In the genomic region with DNA sequence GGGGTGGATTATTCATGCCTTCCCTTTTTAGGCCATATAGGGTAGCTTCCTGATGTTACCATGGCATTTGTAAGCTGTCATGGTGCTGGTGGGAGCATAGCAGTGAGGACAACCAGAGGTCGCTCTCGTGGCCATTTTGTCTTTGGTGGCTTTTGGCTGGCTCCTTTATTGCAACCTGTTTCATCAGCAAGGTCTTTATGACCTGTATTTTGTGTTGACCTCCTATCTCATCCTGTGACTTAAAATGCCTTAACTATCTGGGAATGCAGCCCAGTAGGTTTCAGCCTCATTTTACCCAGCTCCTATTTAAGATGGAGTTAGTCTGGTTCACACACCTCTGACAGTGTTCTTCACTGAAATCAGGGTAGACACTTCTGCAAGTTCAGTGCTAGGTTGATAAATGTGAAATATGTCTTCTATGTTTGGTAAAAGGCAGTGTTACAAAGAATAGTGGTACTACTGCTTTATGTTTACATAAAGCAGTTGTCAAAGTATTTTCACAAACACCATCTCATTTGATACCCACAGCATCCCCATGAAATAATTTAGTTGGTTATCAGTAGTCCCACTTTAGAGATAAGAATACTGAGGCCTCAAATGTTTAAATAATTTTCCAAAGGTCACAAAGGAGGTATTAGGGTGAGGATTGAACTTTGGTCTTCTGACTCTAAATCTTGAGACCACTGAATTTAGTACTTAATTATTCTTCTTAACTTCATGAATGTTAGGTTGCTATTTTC, we compare ENCODE assay signal across 1 cellular context.
TF ChIP-seq lines count a peak whose summit lies in the region.

No MANE protein-coding gene starts in this region.

TF ChIP-seq in K562, 482 proteins besides CTCF, POLR2A, EP300 and RAD21 (continued from another document and continues in another):
- TF ChIP-seq, protein P1, sequence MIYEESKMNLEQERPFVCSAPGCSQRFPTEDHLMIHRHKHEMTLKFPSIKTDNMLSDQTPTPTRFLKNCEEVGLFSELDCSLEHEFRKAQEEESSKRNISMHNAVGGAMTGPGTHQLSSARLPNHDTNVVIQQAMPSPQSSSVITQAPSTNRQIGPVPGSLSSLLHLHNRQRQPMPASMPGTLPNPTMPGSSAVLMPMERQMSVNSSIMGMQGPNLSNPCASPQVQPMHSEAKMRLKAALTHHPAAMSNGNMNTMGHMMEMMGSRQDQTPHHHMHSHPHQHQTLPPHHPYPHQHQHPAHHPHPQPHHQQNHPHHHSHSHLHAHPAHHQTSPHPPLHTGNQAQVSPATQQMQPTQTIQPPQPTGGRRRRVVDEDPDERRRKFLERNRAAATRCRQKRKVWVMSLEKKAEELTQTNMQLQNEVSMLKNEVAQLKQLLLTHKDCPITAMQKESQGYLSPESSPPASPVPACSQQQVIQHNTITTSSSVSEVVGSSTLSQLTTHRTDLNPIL (CRISPR knock-in tag; IDR thresholded peaks at IDR 0.05): peak; percentile 70; the same call in 1 of the 2 replicates
- TF ChIP-seq, protein P2, sequence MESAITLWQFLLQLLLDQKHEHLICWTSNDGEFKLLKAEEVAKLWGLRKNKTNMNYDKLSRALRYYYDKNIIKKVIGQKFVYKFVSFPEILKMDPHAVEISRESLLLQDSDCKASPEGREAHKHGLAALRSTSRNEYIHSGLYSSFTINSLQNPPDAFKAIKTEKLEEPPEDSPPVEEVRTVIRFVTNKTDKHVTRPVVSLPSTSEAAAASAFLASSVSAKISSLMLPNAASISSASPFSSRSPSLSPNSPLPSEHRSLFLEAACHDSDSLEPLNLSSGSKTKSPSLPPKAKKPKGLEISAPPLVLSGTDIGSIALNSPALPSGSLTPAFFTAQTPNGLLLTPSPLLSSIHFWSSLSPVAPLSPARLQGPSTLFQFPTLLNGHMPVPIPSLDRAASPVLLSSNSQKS (CRISPR knock-in tag; IDR thresholded peaks at IDR 0.05): no peak; the same call in 1 of the 2 replicates
- TF ChIP-seq ILK (tag; IDR thresholded peaks at IDR 0.05; ENCODE audit: borderline replicate concordance, low read depth) (peak; percentile 97), NFE2L1 (tag; IDR thresholded peaks at IDR 0.05; ENCODE audit: borderline replicate concordance, low read depth) (peak; percentile 51), SOX6 (IDR thresholded peaks at IDR 0.05) (no peak), ATF7 (IDR thresholded peaks at IDR 0.05) (peak; percentile 40; the same call in 1 of the 2 replicates), ZNF239 (CRISPR knock-in tag; IDR thresholded peaks at IDR 0.05) (peak; percentile 86), BCOR (IDR thresholded peaks at IDR 0.05) (peak; percentile 59; the same call in 1 of the 2 replicates), KLF10 (CRISPR knock-in tag; IDR thresholded peaks at IDR 0.05) (no peak), EHMT2 (IDR thresholded peaks at IDR 0.05) (0 out of 2 replicates have a peak, but pooled peaks have one; percentile 41), NCOA2 (IDR thresholded peaks at IDR 0.05; ENCODE audit: partially characterized antibody in 2 of 2) (no peak), ZNF507 (tag; conservative IDR thresholded peaks at IDR 0.05) (peak; percentile 49), CEBPG (CRISPR knock-in tag; IDR thresholded peaks at IDR 0.05) (peak; percentile 78), CEBPG (tag; conservative IDR thresholded peaks at IDR 0.05 in 1 of 2, IDR thresholded peaks at IDR 0.05 in 1 of 2) (peak in 1 of 2 experiments; percentile 91; a peak in 2 of 4 replicates), DPF2 (IDR thresholded peaks at IDR 0.05) (no peak), HNRNPL (IDR thresholded peaks at IDR 0.05; ENCODE audit: low read depth, low read length) (no peak), KAT7 (CRISPR knock-in tag; IDR thresholded peaks at IDR 0.05; ENCODE audit: borderline replicate concordance) (no peak), KLF16 (IDR thresholded peaks at IDR 0.05) (no peak), GTF2A2 (tag; IDR thresholded peaks at IDR 0.05) (peak; percentile 98), YBX1 (IDR thresholded peaks at IDR 0.05) (no peak), ASH1L (IDR thresholded peaks at IDR 0.05; ENCODE audit: borderline replicate concordance, low read depth, partially characterized antibody) (no peak), HSF4 (CRISPR knock-in tag; IDR thresholded peaks at IDR 0.05; ENCODE audit: borderline replicate concordance) (peak; percentile 97), CREB1 (IDR thresholded peaks at IDR 0.05) (no peak), CREB1 (CRISPR knock-in tag; IDR thresholded peaks at IDR 0.05) (no peak), MAFG (tag; conservative IDR thresholded peaks at IDR 0.05) (peak; percentile 40; the same call in 1 of the 2 replicates), ARNT (IDR thresholded peaks at IDR 0.05) (no peak), BACH1 (tag; IDR thresholded peaks at IDR 0.05) (peak; percentile 95), ZNF133 (CRISPR knock-in tag; IDR thresholded peaks at IDR 0.05) (peak; percentile 67; the same call in 1 of the 2 replicates), CXXC5 (CRISPR knock-in tag; IDR thresholded peaks at IDR 0.05) (peak; percentile 99), PTTG1 (tag; IDR thresholded peaks at IDR 0.05; ENCODE audit: low read depth) (peak; percentile 96), ZFPM2 (CRISPR knock-in tag; IDR thresholded peaks at IDR 0.05) (peak; percentile 75; the same call in 1 of the 2 replicates), BCL6 (CRISPR knock-in tag; IDR thresholded peaks at IDR 0.05) (peak; percentile 74), PPARD (CRISPR knock-in tag; IDR thresholded peaks at IDR 0.05) (peak; percentile 92; the same call in 1 of the 2 replicates)
- TF ChIP-seq, protein P3, sequence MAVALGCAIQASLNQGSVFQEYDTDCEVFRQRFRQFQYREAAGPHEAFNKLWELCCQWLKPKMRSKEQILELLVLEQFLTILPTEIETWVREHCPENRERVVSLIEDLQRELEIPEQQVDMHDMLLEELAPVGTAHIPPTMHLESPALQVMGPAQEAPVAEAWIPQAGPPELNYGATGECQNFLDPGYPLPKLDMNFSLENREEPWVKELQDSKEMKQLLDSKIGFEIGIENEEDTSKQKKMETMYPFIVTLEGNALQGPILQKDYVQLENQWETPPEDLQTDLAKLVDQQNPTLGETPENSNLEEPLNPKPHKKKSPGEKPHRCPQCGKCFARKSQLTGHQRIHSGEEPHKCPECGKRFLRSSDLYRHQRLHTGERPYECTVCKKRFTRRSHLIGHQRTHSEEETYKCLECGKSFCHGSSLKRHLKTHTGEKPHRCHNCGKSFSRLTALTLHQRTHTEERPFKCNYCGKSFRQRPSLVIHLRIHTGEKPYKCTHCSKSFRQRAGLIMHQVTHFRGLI (CRISPR knock-in tag; IDR thresholded peaks at IDR 0.05): peak; percentile 95
- TF ChIP-seq, protein P4, sequence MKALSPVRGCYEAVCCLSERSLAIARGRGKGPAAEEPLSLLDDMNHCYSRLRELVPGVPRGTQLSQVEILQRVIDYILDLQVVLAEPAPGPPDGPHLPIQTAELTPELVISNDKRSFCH (CRISPR knock-in tag; IDR thresholded peaks at IDR 0.05): peak; percentile 83
- TF ChIP-seq, protein P4 (tag; IDR thresholded peaks at IDR 0.05): peak; percentile 92
- TF ChIP-seq, protein P5, sequence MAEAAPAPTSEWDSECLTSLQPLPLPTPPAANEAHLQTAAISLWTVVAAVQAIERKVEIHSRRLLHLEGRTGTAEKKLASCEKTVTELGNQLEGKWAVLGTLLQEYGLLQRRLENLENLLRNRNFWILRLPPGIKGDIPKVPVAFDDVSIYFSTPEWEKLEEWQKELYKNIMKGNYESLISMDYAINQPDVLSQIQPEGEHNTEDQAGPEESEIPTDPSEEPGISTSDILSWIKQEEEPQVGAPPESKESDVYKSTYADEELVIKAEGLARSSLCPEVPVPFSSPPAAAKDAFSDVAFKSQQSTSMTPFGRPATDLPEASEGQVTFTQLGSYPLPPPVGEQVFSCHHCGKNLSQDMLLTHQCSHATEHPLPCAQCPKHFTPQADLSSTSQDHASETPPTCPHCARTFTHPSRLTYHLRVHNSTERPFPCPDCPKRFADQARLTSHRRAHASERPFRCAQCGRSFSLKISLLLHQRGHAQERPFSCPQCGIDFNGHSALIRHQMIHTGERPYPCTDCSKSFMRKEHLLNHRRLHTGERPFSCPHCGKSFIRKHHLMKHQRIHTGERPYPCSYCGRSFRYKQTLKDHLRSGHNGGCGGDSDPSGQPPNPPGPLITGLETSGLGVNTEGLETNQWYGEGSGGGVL (CRISPR knock-in tag; IDR thresholded peaks at IDR 0.05): peak; percentile 85
- TF ChIP-seq, protein P6, sequence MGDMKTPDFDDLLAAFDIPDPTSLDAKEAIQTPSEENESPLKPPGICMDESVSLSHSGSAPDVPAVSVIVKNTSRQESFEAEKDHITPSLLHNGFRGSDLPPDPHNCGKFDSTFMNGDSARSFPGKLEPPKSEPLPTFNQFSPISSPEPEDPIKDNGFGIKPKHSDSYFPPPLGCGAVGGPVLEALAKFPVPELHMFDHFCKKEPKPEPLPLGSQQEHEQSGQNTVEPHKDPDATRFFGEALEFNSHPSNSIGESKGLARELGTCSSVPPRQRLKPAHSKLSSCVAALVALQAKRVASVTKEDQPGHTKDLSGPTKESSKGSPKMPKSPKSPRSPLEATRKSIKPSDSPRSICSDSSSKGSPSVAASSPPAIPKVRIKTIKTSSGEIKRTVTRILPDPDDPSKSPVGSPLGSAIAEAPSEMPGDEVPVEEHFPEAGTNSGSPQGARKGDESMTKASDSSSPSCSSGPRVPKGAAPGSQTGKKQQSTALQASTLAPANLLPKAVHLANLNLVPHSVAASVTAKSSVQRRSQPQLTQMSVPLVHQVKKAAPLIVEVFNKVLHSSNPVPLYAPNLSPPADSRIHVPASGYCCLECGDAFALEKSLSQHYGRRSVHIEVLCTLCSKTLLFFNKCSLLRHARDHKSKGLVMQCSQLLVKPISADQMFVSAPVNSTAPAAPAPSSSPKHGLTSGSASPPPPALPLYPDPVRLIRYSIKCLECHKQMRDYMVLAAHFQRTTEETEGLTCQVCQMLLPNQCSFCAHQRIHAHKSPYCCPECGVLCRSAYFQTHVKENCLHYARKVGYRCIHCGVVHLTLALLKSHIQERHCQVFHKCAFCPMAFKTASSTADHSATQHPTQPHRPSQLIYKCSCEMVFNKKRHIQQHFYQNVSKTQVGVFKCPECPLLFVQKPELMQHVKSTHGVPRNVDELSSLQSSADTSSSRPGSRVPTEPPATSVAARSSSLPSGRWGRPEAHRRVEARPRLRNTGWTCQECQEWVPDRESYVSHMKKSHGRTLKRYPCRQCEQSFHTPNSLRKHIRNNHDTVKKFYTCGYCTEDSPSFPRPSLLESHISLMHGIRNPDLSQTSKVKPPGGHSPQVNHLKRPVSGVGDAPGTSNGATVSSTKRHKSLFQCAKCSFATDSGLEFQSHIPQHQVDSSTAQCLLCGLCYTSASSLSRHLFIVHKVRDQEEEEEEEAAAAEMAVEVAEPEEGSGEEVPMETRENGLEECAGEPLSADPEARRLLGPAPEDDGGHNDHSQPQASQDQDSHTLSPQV (IDR thresholded peaks at IDR 0.05): peak; percentile 98
- TF ChIP-seq, protein P7, sequence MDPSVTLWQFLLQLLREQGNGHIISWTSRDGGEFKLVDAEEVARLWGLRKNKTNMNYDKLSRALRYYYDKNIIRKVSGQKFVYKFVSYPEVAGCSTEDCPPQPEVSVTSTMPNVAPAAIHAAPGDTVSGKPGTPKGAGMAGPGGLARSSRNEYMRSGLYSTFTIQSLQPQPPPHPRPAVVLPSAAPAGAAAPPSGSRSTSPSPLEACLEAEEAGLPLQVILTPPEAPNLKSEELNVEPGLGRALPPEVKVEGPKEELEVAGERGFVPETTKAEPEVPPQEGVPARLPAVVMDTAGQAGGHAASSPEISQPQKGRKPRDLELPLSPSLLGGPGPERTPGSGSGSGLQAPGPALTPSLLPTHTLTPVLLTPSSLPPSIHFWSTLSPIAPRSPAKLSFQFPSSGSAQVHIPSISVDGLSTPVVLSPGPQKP (CRISPR knock-in tag; IDR thresholded peaks at IDR 0.05): no peak
- TF ChIP-seq, protein P8, sequence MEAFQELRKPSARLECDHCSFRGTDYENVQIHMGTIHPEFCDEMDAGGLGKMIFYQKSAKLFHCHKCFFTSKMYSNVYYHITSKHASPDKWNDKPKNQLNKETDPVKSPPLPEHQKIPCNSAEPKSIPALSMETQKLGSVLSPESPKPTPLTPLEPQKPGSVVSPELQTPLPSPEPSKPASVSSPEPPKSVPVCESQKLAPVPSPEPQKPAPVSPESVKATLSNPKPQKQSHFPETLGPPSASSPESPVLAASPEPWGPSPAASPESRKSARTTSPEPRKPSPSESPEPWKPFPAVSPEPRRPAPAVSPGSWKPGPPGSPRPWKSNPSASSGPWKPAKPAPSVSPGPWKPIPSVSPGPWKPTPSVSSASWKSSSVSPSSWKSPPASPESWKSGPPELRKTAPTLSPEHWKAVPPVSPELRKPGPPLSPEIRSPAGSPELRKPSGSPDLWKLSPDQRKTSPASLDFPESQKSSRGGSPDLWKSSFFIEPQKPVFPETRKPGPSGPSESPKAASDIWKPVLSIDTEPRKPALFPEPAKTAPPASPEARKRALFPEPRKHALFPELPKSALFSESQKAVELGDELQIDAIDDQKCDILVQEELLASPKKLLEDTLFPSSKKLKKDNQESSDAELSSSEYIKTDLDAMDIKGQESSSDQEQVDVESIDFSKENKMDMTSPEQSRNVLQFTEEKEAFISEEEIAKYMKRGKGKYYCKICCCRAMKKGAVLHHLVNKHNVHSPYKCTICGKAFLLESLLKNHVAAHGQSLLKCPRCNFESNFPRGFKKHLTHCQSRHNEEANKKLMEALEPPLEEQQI (IDR thresholded peaks at IDR 0.05): no peak
- TF ChIP-seq, protein P9, sequence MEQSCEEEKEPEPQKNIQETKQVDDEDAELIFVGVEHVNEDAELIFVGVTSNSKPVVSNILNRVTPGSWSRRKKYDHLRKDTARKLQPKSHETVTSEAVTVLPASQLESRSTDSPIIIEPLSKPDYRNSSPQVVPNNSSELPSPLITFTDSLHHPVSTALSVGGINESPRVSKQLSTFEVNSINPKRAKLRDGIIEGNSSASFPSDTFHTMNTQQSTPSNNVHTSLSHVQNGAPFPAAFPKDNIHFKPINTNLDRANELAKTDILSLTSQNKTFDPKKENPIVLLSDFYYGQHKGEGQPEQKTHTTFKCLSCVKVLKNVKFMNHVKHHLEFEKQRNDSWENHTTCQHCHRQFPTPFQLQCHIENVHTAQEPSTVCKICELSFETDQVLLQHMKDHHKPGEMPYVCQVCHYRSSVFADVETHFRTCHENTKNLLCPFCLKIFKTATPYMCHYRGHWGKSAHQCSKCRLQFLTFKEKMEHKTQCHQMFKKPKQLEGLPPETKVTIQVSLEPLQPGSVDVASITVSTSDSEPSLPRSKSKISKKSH (CRISPR knock-in tag; IDR thresholded peaks at IDR 0.05): no peak
